ENCODE assay signal across 1 cellular context in the genomic region with DNA sequence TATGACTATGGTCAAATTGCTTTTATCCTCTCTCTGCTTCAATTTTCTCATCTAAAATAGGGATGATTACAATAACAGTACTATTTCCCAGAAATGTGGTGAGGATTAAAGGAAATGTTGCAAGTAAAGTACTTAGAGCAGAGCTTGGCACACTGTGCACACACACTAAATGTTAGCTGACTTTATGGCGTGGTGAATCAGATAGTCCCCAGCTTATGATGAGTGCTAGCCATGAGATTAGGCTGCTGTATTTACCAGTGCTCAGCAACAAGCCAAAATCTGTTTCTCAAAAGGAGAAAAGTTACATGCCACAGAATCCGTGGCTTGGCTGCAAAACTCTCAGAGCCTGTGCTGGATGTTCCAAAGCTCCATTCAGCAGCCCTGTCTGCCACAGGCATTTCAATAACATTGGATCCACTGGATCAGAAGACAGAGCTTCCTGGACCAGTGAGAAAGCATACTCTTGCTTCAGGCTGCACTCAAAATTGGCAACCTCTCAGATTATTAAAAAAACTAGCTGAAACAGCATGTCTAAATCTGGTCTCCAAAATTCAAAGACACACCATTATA.
TF ChIP-seq lines count a peak whose summit lies in the region.

No MANE protein-coding gene starts in this region.

TF ChIP-seq in K562, 482 proteins besides CTCF, POLR2A, EP300 and RAD21:
- TF ChIP-seq RFX7 (CRISPR knock-in tag; IDR thresholded peaks at IDR 0.05) (no peak), GTF2A2 (tag; IDR thresholded peaks at IDR 0.05) (no peak), ZNF239 (CRISPR knock-in tag; IDR thresholded peaks at IDR 0.05) (no peak), HMGN3 (IDR thresholded peaks at IDR 0.05; ENCODE audit: borderline replicate concordance, extremely low read depth, insufficient read length, low read depth, low read length) (no peak), ZNF830 (CRISPR knock-in tag; IDR thresholded peaks at IDR 0.05) (no peak)
- TF ChIP-seq, protein P1, sequence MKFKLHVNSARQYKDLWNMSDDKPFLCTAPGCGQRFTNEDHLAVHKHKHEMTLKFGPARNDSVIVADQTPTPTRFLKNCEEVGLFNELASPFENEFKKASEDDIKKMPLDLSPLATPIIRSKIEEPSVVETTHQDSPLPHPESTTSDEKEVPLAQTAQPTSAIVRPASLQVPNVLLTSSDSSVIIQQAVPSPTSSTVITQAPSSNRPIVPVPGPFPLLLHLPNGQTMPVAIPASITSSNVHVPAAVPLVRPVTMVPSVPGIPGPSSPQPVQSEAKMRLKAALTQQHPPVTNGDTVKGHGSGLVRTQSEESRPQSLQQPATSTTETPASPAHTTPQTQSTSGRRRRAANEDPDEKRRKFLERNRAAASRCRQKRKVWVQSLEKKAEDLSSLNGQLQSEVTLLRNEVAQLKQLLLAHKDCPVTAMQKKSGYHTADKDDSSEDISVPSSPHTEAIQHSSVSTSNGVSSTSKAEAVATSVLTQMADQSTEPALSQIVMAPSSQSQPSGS (CRISPR knock-in tag; IDR thresholded peaks at IDR 0.05) = no peak
